1 cellular context compared by ENCODE assay signal in genomic region chr4:176195184-176195978, GRCh38.
TF ChIP-seq lines count a peak whose summit lies in the region.

SPATA4 (minus strand) TSS chr4:176195585; CDS start chr4:176195562, 23 bp downstream.

TF ChIP-seq in HepG2, 621 proteins besides CTCF, POLR2A, EP300 and RAD21 (continued from another document and continues in another):
- TF ChIP-seq, protein P1, sequence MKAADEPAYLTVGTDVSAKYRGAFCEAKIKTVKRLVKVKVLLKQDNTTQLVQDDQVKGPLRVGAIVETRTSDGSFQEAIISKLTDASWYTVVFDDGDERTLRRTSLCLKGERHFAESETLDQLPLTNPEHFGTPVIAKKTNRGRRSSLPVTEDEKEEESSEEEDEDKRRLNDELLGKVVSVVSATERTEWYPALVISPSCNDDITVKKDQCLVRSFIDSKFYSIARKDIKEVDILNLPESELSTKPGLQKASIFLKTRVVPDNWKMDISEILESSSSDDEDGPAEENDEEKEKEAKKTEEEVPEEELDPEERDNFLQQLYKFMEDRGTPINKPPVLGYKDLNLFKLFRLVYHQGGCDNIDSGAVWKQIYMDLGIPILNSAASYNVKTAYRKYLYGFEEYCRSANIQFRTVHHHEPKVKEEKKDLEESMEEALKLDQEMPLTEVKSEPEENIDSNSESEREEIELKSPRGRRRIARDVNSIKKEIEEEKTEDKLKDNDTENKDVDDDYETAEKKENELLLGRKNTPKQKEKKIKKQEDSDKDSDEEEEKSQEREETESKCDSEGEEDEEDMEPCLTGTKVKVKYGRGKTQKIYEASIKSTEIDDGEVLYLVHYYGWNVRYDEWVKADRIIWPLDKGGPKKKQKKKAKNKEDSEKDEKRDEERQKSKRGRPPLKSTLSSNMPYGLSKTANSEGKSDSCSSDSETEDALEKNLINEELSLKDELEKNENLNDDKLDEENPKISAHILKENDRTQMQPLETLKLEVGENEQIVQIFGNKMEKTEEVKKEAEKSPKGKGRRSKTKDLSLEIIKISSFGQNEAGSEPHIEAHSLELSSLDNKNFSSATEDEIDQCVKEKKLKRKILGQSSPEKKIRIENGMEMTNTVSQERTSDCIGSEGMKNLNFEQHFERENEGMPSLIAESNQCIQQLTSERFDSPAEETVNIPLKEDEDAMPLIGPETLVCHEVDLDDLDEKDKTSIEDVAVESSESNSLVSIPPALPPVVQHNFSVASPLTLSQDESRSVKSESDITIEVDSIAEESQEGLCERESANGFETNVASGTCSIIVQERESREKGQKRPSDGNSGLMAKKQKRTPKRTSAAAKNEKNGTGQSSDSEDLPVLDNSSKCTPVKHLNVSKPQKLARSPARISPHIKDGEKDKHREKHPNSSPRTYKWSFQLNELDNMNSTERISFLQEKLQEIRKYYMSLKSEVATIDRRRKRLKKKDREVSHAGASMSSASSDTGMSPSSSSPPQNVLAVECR (CRISPR knock-in tag; IDR thresholded peaks at IDR 0.05; ENCODE audit: borderline replicate concordance) = peak; percentile 74
- TF ChIP-seq NFIC (IDR thresholded peaks at IDR 0.05; ENCODE audit: low read length) (no peak), CHCHD3 (CRISPR knock-in tag; IDR thresholded peaks at IDR 0.05) (no peak), KDM2A (CRISPR knock-in tag; IDR thresholded peaks at IDR 0.05; ENCODE audit: borderline replicate concordance, low read depth) (peak; percentile 57; the same call in 1 of the 2 replicates), ZNF780A (CRISPR knock-in tag; IDR thresholded peaks at IDR 0.05) (no peak), CCDC6 (CRISPR knock-in tag; IDR thresholded peaks at IDR 0.05) (peak; percentile 36; the same call in 1 of the 2 replicates), MYPOP (CRISPR knock-in tag; IDR thresholded peaks at IDR 0.05) (no peak), PPARG (CRISPR knock-in tag; conservative IDR thresholded peaks at IDR 0.05) (no peak), ZNF333 (CRISPR knock-in tag; IDR thresholded peaks at IDR 0.05; ENCODE audit: borderline replicate concordance) (no peak), ARID5B (CRISPR knock-in tag; IDR thresholded peaks at IDR 0.05) (peak; percentile 35; the same call in 1 of the 2 replicates), SNAPC4 (CRISPR knock-in tag; IDR thresholded peaks at IDR 0.05) (no peak), ZNF782 (CRISPR knock-in tag; IDR thresholded peaks at IDR 0.05; ENCODE audit: borderline replicate concordance) (no peak), ZNF407 (CRISPR knock-in tag; IDR thresholded peaks at IDR 0.05; ENCODE audit: not compliant biosample characterization) (no peak), GABPB1 (CRISPR knock-in tag; IDR thresholded peaks at IDR 0.05) (peak; percentile 97), RBM22 (optimal IDR thresholded peaks at IDR 0.05; ENCODE audit: low read length) (no peak), REPIN1 (CRISPR knock-in tag; IDR thresholded peaks at IDR 0.05; ENCODE audit: borderline replicate concordance, low read depth) (peak; percentile 33; the same call in 1 of the 2 replicates), ZNF768 (CRISPR knock-in tag; IDR thresholded peaks at IDR 0.05) (peak; percentile 24; the same call in 1 of the 2 replicates), HNRNPL (IDR thresholded peaks at IDR 0.05; ENCODE audit: low read depth, low read length) (no peak), FLYWCH1 (CRISPR knock-in tag; IDR thresholded peaks at IDR 0.05) (no peak), POGK (CRISPR knock-in tag; conservative IDR thresholded peaks at IDR 0.05) (0 out of 2 replicates have a peak, but pooled peaks have one; percentile 43), ZNF749 (CRISPR knock-in tag; IDR thresholded peaks at IDR 0.05; ENCODE audit: borderline replicate concordance) (no peak)
- TF ChIP-seq, protein P2, sequence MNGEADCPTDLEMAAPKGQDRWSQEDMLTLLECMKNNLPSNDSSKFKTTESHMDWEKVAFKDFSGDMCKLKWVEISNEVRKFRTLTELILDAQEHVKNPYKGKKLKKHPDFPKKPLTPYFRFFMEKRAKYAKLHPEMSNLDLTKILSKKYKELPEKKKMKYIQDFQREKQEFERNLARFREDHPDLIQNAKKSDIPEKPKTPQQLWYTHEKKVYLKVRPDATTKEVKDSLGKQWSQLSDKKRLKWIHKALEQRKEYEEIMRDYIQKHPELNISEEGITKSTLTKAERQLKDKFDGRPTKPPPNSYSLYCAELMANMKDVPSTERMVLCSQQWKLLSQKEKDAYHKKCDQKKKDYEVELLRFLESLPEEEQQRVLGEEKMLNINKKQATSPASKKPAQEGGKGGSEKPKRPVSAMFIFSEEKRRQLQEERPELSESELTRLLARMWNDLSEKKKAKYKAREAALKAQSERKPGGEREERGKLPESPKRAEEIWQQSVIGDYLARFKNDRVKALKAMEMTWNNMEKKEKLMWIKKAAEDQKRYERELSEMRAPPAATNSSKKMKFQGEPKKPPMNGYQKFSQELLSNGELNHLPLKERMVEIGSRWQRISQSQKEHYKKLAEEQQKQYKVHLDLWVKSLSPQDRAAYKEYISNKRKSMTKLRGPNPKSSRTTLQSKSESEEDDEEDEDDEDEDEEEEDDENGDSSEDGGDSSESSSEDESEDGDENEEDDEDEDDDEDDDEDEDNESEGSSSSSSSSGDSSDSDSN (CRISPR knock-in tag; IDR thresholded peaks at IDR 0.05) = no peak
